In the genomic region with DNA sequence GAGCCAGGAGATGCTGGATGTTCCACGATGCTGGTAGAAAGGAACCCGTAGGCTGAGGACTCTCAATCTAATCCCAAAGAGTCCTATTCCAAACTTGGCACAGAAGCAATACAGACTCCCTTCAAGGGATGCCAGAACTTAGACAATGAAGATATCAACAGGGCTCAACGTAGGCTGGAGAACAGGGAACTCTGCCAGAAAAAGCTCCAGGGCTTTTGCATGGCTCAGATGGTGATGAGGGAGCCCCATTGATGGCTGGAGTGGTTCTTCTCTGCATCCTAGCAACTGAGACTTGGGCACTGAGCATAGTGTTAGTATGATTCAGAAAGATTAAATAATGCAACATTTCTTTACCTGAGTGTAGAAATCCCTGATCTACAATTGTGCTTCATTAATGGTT, we compare ENCODE assay signal across 20 cellular contexts.
DNase-seq lines count a peak whose midpoint lies in the region; TF ChIP-seq lines count a peak whose summit lies in the region.
"Had no signal": no experiment of that assay in that cellular context is flagged by ENCODE, and none has a peak within 500 bp of the region (broad histone marks: within the 10 kb centered on the region; RNA-seq: fewer than 3 reads in every experiment).

No MANE protein-coding gene starts in this region.

- POLR2A ChIA-PET in CD8-positive, alpha-beta memory T cell (lab: Charles Lee), result no interaction called here

- no peaks in the 10 kb centered on the region for H3K27me3 ChIP-seq in testis
- no peaks in the 10 kb centered on the region for H3K27me3 ChIP-seq in CD8-positive, alpha-beta memory T cell (ENCODE audit: insufficient read depth, low read length, poor library complexity, severe bottlenecking)

- CTCF ChIA-PET in CD8-positive, alpha-beta memory T cell (lab: Charles Lee), result no interaction called here

- H3K36me3 ChIP-seq in testis (ENCODE audit: low read depth, missing control alignments), result no peaks in the 10 kb centered on the region
- no peaks in the 10 kb centered on the region for H3K36me3 ChIP-seq in CD8-positive, alpha-beta memory T cell (ENCODE audit: insufficient read depth, low read length)

- H3K4me3 ChIP-seq in testis, result no peak overlapping the region
- no peak overlapping the region for H3K4me3 ChIP-seq in CD8-positive, alpha-beta memory T cell (ENCODE audit: low read length)
- H3K4me3 ChIP-seq: PC-9 had no signal

- H3K9me3 ChIP-seq in testis, result no peaks in the 10 kb centered on the region
- no peaks in the 10 kb centered on the region for H3K9me3 ChIP-seq in CD8-positive, alpha-beta memory T cell (ENCODE audit: low read length)

- no peak overlapping the region for H3K4me3 Mint-ChIP-seq in brain
- H3K4me3 Mint-ChIP-seq in activated naive CD8-positive, alpha-beta T cell treated with anti-CD3 and anti-CD28 coated beads for 36 hours, result no peak overlapping the region
- no peak overlapping the region for H3K4me3 Mint-ChIP-seq in CD8-positive, alpha-beta memory T cell
- H3K4me3 Mint-ChIP-seq: B cell; CD4-positive, alpha-beta T cell had no signal

- TF ChIP-seq CTCF in brain (conservative IDR thresholded peaks at IDR 0.05) (no peak), testis (IDR thresholded peaks at IDR 0.05) (no peak)

- peak overlapping the region in 3 of 5 experiments; percentile 66 to 84 (median 80) for H3K27ac Mint-ChIP-seq in brain
- H3K27ac Mint-ChIP-seq in activated naive CD8-positive, alpha-beta T cell treated with anti-CD3 and anti-CD28 coated beads for 36 hours, result no peak overlapping the region
- H3K27ac Mint-ChIP-seq in CD8-positive, alpha-beta memory T cell, result no peak overlapping the region
- H3K27ac Mint-ChIP-seq: B cell; CD4-positive, alpha-beta T cell had no signal

- peaks cover 52% of the 10 kb centered on the region for H3K4me1 Mint-ChIP-seq in brain
- H3K4me1 Mint-ChIP-seq in activated naive CD8-positive, alpha-beta T cell treated with anti-CD3 and anti-CD28 coated beads for 36 hours, result no peaks in the 10 kb centered on the region
- H3K4me1 Mint-ChIP-seq in CD8-positive, alpha-beta memory T cell, result peaks cover 0 to 1% (median 0%) of the 10 kb centered on the region in 3 donors

- peaks cover 8% of the 10 kb centered on the region for H3K27me3 Mint-ChIP-seq in brain
- H3K27me3 Mint-ChIP-seq in activated naive CD8-positive, alpha-beta T cell treated with anti-CD3 and anti-CD28 coated beads for 36 hours, result peaks cover 2% of the 10 kb centered on the region
- H3K27me3 Mint-ChIP-seq in CD8-positive, alpha-beta memory T cell, result peaks cover 3 to 33% of the 10 kb centered on the region in 2 donors
- H3K27me3 Mint-ChIP-seq: CD4-positive, alpha-beta T cell had no signal

- intact Hi-C loops in testis (cut with DNase I; ENCODE audit: low total_unique reads), result no loop called here

- H3K9me3 Mint-ChIP-seq in brain, result peaks cover 10 to 28% (median 12%) of the 10 kb centered on the region in 5 experiments
- no peaks in the 10 kb centered on the region for H3K9me3 Mint-ChIP-seq in activated naive CD8-positive, alpha-beta T cell treated with anti-CD3 and anti-CD28 coated beads for 36 hours
- peaks cover 0 to 4% (median 0%) of the 10 kb centered on the region in 5 donors for H3K9me3 Mint-ChIP-seq in CD8-positive, alpha-beta memory T cell
- H3K9me3 Mint-ChIP-seq: CD4-positive, alpha-beta T cell had no signal

- H3K4me1 ChIP-seq in testis, result no peaks in the 10 kb centered on the region
- H3K4me1 ChIP-seq in CD8-positive, alpha-beta memory T cell (ENCODE audit: insufficient read depth, low read length), result no peaks in the 10 kb centered on the region

- no peaks in the 10 kb centered on the region for H3K36me3 Mint-ChIP-seq in brain
- no peaks in the 10 kb centered on the region for H3K36me3 Mint-ChIP-seq in activated naive CD8-positive, alpha-beta T cell treated with anti-CD3 and anti-CD28 coated beads for 36 hours
- H3K36me3 Mint-ChIP-seq in CD8-positive, alpha-beta memory T cell, result no peaks in the 10 kb centered on the region

- DNase-seq in NCI-H2196 (lab: John Stamatoyannopoulos, UW; ENCODE audit: unreplicated experiment) (peak; percentile 26), NCI-H2196 treated with DMSO at 0.1 percent for 48 hours (lab: John Stamatoyannopoulos, UW; ENCODE audit: unreplicated experiment) (no peak), medulla oblongata (ENCODE audit: extremely low spot score) (peak; percentile 40), testis (peak; percentile 62), iPS-NIHi7 (ENCODE audit: extremely low spot score) (no peak)
- DNase-seq in activated naive CD8-positive, alpha-beta T cell treated with anti-CD3 and anti-CD28 coated beads for 36 hours, result no peak
- DNase-seq in CD8-positive, alpha-beta memory T cell, result no peak
- DNase-seq: 8988T; Calu3; CD4-positive, alpha-beta T cell; KG1; NCI-H1105 treated with DMSO at 0.1 percent for 48 hours; NCI-H1694 treated with DMSO at 0.1 percent for 48 hours; NCI-H2107; NCI-H510A treated with DMSO at 0.1 percent for 48 hours; PC-9; SIG-M5 had no signal

- 33 to 39% methylated on average over 3 of the region's 3 CpGs for WGBS in testis, 2 donors

- no peak for TF ChIP-seq POLR2A in testis (IDR thresholded peaks at IDR 0.05)

- H3K27ac ChIP-seq in testis, result no peak overlapping the region
- no peak overlapping the region for H3K27ac ChIP-seq in CD8-positive, alpha-beta memory T cell (ENCODE audit: low read depth, low read length)
- H3K27ac ChIP-seq: PC-9, RWPE1 had no signal

Comparison
In these comparisons a context has a peak if more than half of its experiments do, and no peak if none do; other contexts are left out.
1. DNase-seq: peak in NCI-H2196 (single experiment), medulla oblongata (single experiment) and testis (single experiment); none in NCI-H2196 treated with DMSO at 0.1 percent for 48 hours (single experiment), activated naive CD8-positive, alpha-beta T cell treated with anti-CD3 and anti-CD28 coated beads for 36 hours (single experiment), iPS-NIHi7 (single experiment) and CD8-positive, alpha-beta memory T cell (0 of 5).
2. H3K27ac Mint-ChIP-seq: peak in brain (3 of 5); none in activated naive CD8-positive, alpha-beta T cell treated with anti-CD3 and anti-CD28 coated beads for 36 hours (single experiment) and CD8-positive, alpha-beta memory T cell (0 of 8).